Comparison of ENCODE assay signal across 2 cellular contexts in the genomic region with DNA sequence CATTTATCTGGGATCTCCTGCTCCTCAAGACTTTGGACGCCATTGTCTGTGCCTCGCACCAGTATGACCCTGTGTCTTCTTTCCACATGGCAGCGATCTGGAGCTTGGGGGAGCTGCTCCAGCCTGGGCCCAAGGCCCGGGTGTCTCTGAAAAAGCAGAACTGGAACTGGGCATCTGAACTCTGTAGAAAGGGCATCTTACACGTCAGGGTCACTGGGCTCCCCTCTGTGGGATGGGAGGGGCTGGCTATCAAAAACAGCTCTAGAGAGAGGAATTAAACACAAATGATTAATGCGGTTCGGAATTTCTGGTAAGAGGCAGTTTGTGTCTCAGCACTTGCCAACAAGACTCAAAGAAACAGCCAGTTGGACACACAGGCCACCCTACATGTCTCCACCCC.
A peak's percentile ranks its signal among the peaks of the same experiment; 100 is the strongest.
TF ChIP-seq lines count a peak whose summit lies in the region.

No MANE protein-coding gene starts in this region.

TF ChIP-seq in GM12891, 5 proteins besides CTCF, POLR2A, EP300 and RAD21:
- no peak for TF ChIP-seq TAF1 (IDR thresholded peaks at IDR 0.05; ENCODE audit: low read depth, low read length)
- no peak for TF ChIP-seq POU2F2 (IDR thresholded peaks at IDR 0.05; ENCODE audit: low read depth, low read length)
- TF ChIP-seq POLR2AphosphoS5 (IDR thresholded peaks at IDR 0.05; ENCODE audit: low read depth, low read length) = no peak
- TF ChIP-seq SPI1 (IDR thresholded peaks at IDR 0.05; ENCODE audit: low read depth, low read length) = peak; percentile 45
- TF ChIP-seq PAX5 (IDR thresholded peaks at IDR 0.05; ENCODE audit: insufficient read depth, low read length, severe bottlenecking) = no peak

TF ChIP-seq in GM12878, 131 proteins besides CTCF, POLR2A, EP300 and RAD21:
- TF ChIP-seq SPI1 (IDR thresholded peaks at IDR 0.05; ENCODE audit: borderline replicate concordance, insufficient read depth, low read depth, low read length) (peak; percentile 70), ZNF274 (IDR thresholded peaks at IDR 0.05; ENCODE audit: insufficient read depth, insufficient read length) (no peak), EED (IDR thresholded peaks at IDR 0.05; ENCODE audit: low read depth) (0 out of 2 replicates have a peak, but pooled peaks have one; percentile 12)
